In the genomic region with DNA sequence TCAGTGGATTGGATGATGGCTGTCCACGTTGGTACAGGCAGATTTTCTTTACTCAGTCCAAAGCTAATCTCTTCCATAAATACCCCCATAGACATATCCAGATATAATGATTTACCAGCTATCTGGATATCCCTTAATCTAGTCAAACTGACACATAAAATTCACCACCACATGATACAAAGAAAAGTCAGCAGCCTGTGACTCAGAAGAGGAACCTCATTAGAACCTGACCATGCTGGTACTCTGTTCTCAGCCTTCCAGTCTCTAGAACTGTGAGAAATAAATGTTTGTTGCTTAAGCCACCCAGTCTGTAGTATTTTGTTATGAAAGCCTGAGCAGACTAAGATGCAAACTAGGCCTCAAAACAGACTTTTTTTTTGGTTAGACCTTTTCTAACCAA, we compare ENCODE assay signal across 23 cellular contexts.
DNase-seq lines count a peak whose midpoint lies in the region; ATAC-seq and TF ChIP-seq lines count a peak whose summit lies in the region.
"Had no signal": no experiment of that assay in that cellular context is flagged by ENCODE, and none has a peak within 500 bp of the region (broad histone marks: within the 10 kb centered on the region; RNA-seq: fewer than 3 reads in every experiment).

No MANE protein-coding gene starts in this region.

- no peaks in the 10 kb centered on the region for H4K20me1 ChIP-seq in OCI-LY7 (ENCODE audit: insufficient read depth, low read length)
- H4K20me1 ChIP-seq: BLaER1 had no signal

- no peak overlapping the region for H3K4me3 ChIP-seq in epithelial cell of esophagus (ENCODE audit: low read length)
- no peak overlapping the region for H3K4me3 ChIP-seq in OCI-LY7 (ENCODE audit: low read depth, low read length, poor library complexity, severe bottlenecking)
- H3K4me3 ChIP-seq: BLaER1 had no signal

- no peak overlapping the region for H3K27ac ChIP-seq in OCI-LY7 (ENCODE audit: low read depth, low read length, poor library complexity, severe bottlenecking)
- H3K27ac ChIP-seq: BLaER1 had no signal

- no peaks in the 10 kb centered on the region for H3K9me2 ChIP-seq in OCI-LY7 (ENCODE audit: insufficient read depth, low read length)
- H3K9me2 ChIP-seq: SK-N-SH had no signal

- POLR2A ChIA-PET in OCI-LY7 (lab: Charles Lee) = no interaction called here

- no peaks in the 10 kb centered on the region for H3K9me3 ChIP-seq in OCI-LY7 (ENCODE audit: low read length)
- H3K9me3 ChIP-seq: BLaER1, SK-N-SH had no signal

- H2AFZ ChIP-seq in OCI-LY7 (ENCODE audit: low read length) = no peak overlapping the region

- no TSS peak for BruUV-seq in OCI-LY7 (replicated peaks; lab: Mats Ljungman, UMichigan)

- CTCF ChIA-PET in OCI-LY7 (lab: Charles Lee; ENCODE audit: unreplicated experiment) = no interaction called here

- ATAC-seq in GM19463 (IDR thresholded peaks at IDR 0.05; ENCODE audit: unreplicated experiment) = no peak
- ATAC-seq in GM18858 (IDR thresholded peaks at IDR 0.05; ENCODE audit: unreplicated experiment) = no peak
- ATAC-seq: HepG2 had no signal

- intact Hi-C loops in OCI-LY7 (cut with micrococcal nuclease; ENCODE audit: unreplicated experiment) = no loop called here

- H3K4me1 ChIP-seq in OCI-LY7 (ENCODE audit: insufficient read depth, low read length, poor library complexity, severe bottlenecking) = no peaks in the 10 kb centered on the region
- H3K4me1 ChIP-seq: BLaER1 had no signal

- H3K4me2 ChIP-seq in OCI-LY7 (ENCODE audit: low read length) = no peak overlapping the region
- H3K4me2 ChIP-seq: BLaER1, SK-N-SH had no signal

- no peaks in the 10 kb centered on the region for H3K36me3 ChIP-seq in OCI-LY7 (ENCODE audit: insufficient read depth, low read length)
- H3K36me3 ChIP-seq: BLaER1 had no signal

- no peaks in the 10 kb centered on the region for H3K79me2 ChIP-seq in OCI-LY7 (ENCODE audit: insufficient read depth, low read depth, low read length)

- peak; percentile 24 for DNase-seq in M059J (ENCODE audit: low read depth)
- DNase-seq in NOMO-1 treated with dmso at 0.1 percent for 144 hours (lab: John Stamatoyannopoulos, UW; ENCODE audit: unreplicated experiment) = peak; percentile 53
- DNase-seq in epithelial cell of esophagus (ENCODE audit: low read depth) = peak; percentile 2
- DNase-seq in renal cortical epithelial cell (ENCODE audit: low read depth) = peak; percentile 59
- no peak for DNase-seq in OCI-LY7 (ENCODE audit: low spot score)
- DNase-seq: CD4-positive, alpha-beta T cell; Kasumi-1; MM.1S; NCI-H1092; NCI-H1417 treated with DMSO at 0.1 percent for 48 hours; NCI-H1694 treated with DMSO at 0.1 percent for 48 hours; NCI-H2081; NCI-H345; NCI-H524; NCI-H774; NK-92 treated with Interleukin-12 subunit alpha and Interleukin-12 subunit beta, amount 100 ng/mL, for 24 hours; OCI-M1; SK-N-SH; SW 1271 had no signal

- TF ChIP-seq CTCF in epithelial cell of esophagus (IDR thresholded peaks at IDR 0.05; ENCODE audit: insufficient read depth, low read depth, low read length, missing control alignments) (no peak), OCI-LY7 (conservative IDR thresholded peaks at IDR 0.05; ENCODE audit: low read length) (no peak)
